ENCODE assay signal across 1 cellular context in the genomic region with DNA sequence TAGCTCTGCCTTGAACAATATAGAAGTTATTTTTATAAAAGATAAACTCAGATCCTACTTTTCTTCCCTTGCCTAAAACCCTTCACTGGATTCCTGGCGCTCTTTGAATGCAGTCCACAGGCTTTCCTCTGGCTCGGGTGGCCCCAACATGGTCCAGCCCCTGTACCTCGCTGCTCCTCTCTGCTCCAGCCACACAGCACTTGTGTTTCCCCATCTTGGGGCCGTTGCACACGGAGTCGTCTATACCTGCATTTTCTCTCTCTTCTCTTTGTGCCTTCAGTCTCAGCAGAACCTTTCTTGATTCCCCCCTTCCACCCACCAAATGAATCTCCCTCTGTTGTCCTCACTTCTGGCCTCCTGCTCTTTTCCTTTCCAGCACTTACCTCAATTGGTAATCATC.
TF ChIP-seq lines count a peak whose summit lies in the region.

No MANE protein-coding gene starts in this region.

TF ChIP-seq in GM23338, 12 proteins besides CTCF, POLR2A, EP300 and RAD21 (continued from another document):
- TF ChIP-seq, protein P1, sequence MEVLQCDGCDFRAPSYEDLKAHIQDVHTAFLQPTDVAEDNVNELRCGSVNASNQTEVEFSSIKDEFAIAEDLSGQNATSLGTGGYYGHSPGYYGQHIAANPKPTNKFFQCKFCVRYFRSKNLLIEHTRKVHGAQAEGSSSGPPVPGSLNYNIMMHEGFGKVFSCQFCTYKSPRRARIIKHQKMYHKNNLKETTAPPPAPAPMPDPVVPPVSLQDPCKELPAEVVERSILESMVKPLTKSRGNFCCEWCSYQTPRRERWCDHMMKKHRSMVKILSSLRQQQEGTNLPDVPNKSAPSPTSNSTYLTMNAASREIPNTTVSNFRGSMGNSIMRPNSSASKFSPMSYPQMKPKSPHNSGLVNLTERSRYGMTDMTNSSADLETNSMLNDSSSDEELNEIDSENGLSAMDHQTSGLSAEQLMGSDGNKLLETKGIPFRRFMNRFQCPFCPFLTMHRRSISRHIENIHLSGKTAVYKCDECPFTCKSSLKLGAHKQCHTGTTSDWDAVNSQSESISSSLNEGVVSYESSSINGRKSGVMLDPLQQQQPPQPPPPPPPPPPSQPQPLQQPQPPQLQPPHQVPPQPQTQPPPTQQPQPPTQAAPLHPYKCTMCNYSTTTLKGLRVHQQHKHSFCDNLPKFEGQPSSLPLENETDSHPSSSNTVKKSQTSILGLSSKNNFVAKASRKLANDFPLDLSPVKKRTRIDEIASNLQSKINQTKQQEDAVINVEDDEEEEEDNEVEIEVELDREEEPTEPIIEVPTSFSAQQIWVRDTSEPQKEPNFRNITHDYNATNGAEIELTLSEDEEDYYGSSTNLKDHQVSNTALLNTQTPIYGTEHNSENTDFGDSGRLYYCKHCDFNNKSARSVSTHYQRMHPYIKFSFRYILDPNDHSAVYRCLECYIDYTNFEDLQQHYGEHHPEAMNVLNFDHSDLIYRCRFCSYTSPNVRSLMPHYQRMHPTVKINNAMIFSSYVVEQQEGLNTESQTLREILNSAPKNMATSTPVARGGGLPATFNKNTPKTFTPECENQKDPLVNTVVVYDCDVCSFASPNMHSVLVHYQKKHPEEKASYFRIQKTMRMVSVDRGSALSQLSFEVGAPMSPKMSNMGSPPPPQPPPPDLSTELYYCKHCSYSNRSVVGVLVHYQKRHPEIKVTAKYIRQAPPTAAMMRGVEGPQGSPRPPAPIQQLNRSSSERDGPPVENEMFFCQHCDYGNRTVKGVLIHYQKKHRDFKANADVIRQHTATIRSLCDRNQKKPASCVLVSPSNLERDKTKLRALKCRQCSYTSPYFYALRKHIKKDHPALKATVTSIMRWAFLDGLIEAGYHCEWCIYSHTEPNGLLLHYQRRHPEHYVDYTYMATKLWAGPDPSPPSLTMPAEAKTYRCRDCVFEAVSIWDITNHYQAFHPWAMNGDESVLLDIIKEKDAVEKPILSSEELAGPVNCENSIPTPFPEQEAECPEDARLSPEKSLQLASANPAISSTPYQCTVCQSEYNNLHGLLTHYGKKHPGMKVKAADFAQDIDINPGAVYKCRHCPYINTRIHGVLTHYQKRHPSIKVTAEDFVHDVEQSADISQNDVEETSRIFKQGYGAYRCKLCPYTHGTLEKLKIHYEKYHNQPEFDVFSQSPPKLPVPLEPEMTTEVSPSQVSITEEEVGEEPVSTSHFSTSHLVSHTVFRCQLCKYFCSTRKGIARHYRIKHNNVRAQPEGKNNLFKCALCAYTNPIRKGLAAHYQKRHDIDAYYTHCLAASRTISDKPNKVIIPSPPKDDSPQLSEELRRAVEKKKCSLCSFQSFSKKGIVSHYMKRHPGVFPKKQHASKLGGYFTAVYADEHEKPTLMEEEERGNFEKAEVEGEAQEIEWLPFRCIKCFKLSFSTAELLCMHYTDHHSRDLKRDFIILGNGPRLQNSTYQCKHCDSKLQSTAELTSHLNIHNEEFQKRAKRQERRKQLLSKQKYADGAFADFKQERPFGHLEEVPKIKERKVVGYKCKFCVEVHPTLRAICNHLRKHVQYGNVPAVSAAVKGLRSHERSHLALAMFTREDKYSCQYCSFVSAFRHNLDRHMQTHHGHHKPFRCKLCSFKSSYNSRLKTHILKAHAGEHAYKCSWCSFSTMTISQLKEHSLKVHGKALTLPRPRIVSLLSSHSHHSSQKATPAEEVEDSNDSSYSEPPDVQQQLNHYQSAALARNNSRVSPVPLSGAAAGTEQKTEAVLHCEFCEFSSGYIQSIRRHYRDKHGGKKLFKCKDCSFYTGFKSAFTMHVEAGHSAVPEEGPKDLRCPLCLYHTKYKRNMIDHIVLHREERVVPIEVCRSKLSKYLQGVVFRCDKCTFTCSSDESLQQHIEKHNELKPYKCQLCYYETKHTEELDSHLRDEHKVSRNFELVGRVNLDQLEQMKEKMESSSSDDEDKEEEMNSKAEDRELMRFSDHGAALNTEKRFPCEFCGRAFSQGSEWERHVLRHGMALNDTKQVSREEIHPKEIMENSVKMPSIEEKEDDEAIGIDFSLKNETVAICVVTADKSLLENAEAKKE (CRISPR knock-in tag; IDR thresholded peaks at IDR 0.05): no peak
- no peak for TF ChIP-seq ZNF331 (CRISPR knock-in tag; IDR thresholded peaks at IDR 0.05; ENCODE audit: low read depth)
- TF ChIP-seq JUNB (IDR thresholded peaks at IDR 0.05; ENCODE audit: unreplicated experiment): no peak
- TF ChIP-seq ZNF114 (CRISPR knock-in tag; IDR thresholded peaks at IDR 0.05): no peak
